In the genomic region with DNA sequence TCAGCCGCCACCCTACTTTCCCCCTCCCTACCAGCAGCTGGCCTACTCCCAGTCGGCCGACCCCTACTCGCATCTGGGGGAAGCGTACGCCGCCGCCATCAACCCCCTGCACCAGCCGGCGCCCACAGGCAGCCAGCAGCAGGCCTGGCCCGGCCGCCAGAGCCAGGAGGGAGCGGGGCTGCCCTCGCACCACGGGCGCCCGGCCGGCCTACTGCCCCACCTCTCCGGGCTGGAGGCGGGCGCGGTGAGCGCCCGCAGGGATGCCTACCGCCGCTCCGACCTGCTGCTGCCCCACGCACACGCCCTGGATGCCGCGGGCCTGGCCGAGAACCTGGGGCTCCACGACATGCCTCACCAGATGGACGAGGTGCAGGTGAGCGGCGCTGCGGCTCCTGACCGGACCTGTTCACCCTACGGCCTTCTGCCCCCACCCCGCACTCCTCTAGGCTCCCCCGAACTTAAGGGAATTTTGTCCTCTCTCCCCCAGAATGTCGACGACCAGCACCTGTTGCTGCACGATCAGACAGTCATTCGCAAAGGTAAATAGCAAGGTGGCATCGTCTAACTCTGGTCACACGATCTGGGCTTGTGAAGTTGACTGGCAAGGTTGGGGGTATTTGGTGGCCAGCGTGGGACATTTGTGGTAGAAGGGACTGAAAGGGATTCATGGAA, we compare ENCODE assay signal across 12 cellular contexts. TPM values are rescaled to one million over a fixed set of nuclear protein-coding genes. Genes with fewer than 3 reads are reported as not detected.
DNase-seq lines count a peak whose midpoint lies in the region; ATAC-seq and TF ChIP-seq lines count a peak whose summit lies in the region.
"Had no signal": no experiment of that assay in that cellular context is flagged by ENCODE, and none has a peak within 500 bp of the region (broad histone marks: within the 10 kb centered on the region; RNA-seq: fewer than 3 reads in every experiment).

No MANE protein-coding gene starts in this region.

- no peak overlapping the region for H3K4me3 ChIP-seq in HEK293 (ENCODE audit: low read depth, low read length)
- peak overlapping the region; percentile 68 for H3K4me3 ChIP-seq in iPS-18a (ENCODE audit: low read length)
- H3K4me3 ChIP-seq in smooth muscle cell, result peak overlapping the region; percentile 71
- peak overlapping the region in 21 of 59 donors; percentile 42 to 68 (median 63) for H3K4me3 ChIP-seq in dorsolateral prefrontal cortex

- H2AFZ ChIP-seq in smooth muscle cell (ENCODE audit: low read depth), result no peak overlapping the region

- H3K9me3 ChIP-seq in HEK293 (ENCODE audit: control insufficient read depth, insufficient read depth, low read depth, low read length) (no peaks in the 10 kb centered on the region), iPS-18a (ENCODE audit: control insufficient read depth, low read depth, low read length) (no peaks in the 10 kb centered on the region), smooth muscle cell (replicated peaks; ENCODE audit: low read depth) (no peaks in the 10 kb centered on the region)
- H3K9me3 ChIP-seq: body of pancreas had no signal

- H4K20me1 ChIP-seq in smooth muscle cell (ENCODE audit: low read depth), result peaks cover 17% of the 10 kb centered on the region

- no peaks in the 10 kb centered on the region for H3K36me3 Mint-ChIP-seq in brain

- H3K36me3 ChIP-seq in HEK293 (ENCODE audit: control insufficient read depth in 2 of 2, insufficient read depth in 1 of 2, low read length in 2 of 2) (peaks cover 0 to 51% of the 10 kb centered on the region in 2 experiments; a peak in 2 of 3 replicates), iPS-18a (ENCODE audit: control insufficient read depth, low read depth, low read length) (peaks cover 8% of the 10 kb centered on the region), smooth muscle cell (ENCODE audit: low read depth) (no peaks in the 10 kb centered on the region)

- no peaks in the 10 kb centered on the region for H3F3A ChIP-seq in smooth muscle cell (ENCODE audit: low read depth)

- WGBS in smooth muscle cell (ENCODE audit: low lambda C conversion rate), result 10% methylated on average over 47 of the region's 48 CpGs

- POLR2A ChIA-PET in HEK293 (lab: Yijun Ruan, JAX), result no interaction called here

- no peak for ATAC-seq in HG03460 (IDR thresholded peaks at IDR 0.05; ENCODE audit: unreplicated experiment)
- ATAC-seq: body of pancreas had no signal

- intact Hi-C loops in dorsolateral prefrontal cortex (cut with DNase I), result no loop called here

- H3K27me3 ChIP-seq in iPS-18a (ENCODE audit: control insufficient read depth, insufficient read depth, low read length) (peaks cover 88% of the 10 kb centered on the region), smooth muscle cell (ENCODE audit: low read depth) (peaks cover 84% of the 10 kb centered on the region), dorsolateral prefrontal cortex (peaks cover 10 to 100% (median 97%) of the 10 kb centered on the region in 45 donors)

- peak overlapping the region; percentile 96 for H3K4me2 ChIP-seq in smooth muscle cell

- H3K27ac ChIP-seq in HEK293 (ENCODE audit: extremely low read depth, low read depth, low read length) (no peak overlapping the region), iPS-18a (ENCODE audit: low read length) (no peak overlapping the region), smooth muscle cell (ENCODE audit: low read depth) (no peak overlapping the region), dorsolateral prefrontal cortex (no peak overlapping the region)
- H3K27ac ChIP-seq: body of pancreas had no signal

- H3K79me2 ChIP-seq in smooth muscle cell (ENCODE audit: low read depth), result no peaks in the 10 kb centered on the region

- H3K27me3 Mint-ChIP-seq in brain, result peaks cover 94% of the 10 kb centered on the region

- DNase-seq in smooth muscle cell (lab: John Stamatoyannopoulos, UW; ENCODE audit: unreplicated experiment), result no peak
- DNase-seq in NCI-H1694 (lab: John Stamatoyannopoulos, UW), result no peak
- DNase-seq in dorsolateral prefrontal cortex, result no peak
- DNase-seq: body of pancreas, DMS79 treated with DMSO at 0.1 percent for 48 hours, NCI-H187 had no signal

- TF ChIP-seq CTCF in HEK293 (tag by site-specific recombination; IDR thresholded peaks at IDR 0.05) (no peak), brain (conservative IDR thresholded peaks at IDR 0.05) (no peak), smooth muscle cell (IDR thresholded peaks at IDR 0.05; ENCODE audit: borderline replicate concordance, insufficient read depth, poor library complexity, severe bottlenecking) (no peak), dorsolateral prefrontal cortex (IDR thresholded peaks at IDR 0.05 in 54 of 56, conservative IDR thresholded peaks at IDR 0.05 in 2 of 56; ENCODE audit: low read depth in 1 of 56, partially characterized antibody in 56 of 56) (no peak)

- CTCF ChIA-PET in HEK293 (lab: Yijun Ruan, JAX), result no interaction called here

- H3K4me1 Mint-ChIP-seq in brain, result peaks cover 42% of the 10 kb centered on the region

- peaks cover 0 to 9% (median 5%) of the 10 kb centered on the region in 5 experiments for H3K9me3 Mint-ChIP-seq in brain
- H3K9me3 Mint-ChIP-seq: T-helper 2 cell treated with Interferon-gamma antibody and Interleukin-4, amounts not matched to agents 5 μg/mL and 100 μg/mL, for 36 hours had no signal

- peak overlapping the region; percentile 63 to 93 (median 75) for H3K4me3 Mint-ChIP-seq in brain
- H3K4me3 Mint-ChIP-seq: T-helper 2 cell treated with Interferon-gamma antibody and Interleukin-4, amounts not matched to agents 5 μg/mL and 100 μg/mL, for 36 hours had no signal

- H3K27ac Mint-ChIP-seq in brain, result peak overlapping the region in 3 of 5 experiments; percentile 24 to 93 (median 90)
- H3K27ac Mint-ChIP-seq: T-helper 2 cell treated with Interferon-gamma antibody and Interleukin-4, amounts not matched to agents 5 μg/mL and 100 μg/mL, for 36 hours had no signal

- H3K4me1 ChIP-seq in HEK293 (ENCODE audit: control insufficient read depth, insufficient read depth, low read length) (0 out of 2 replicates have a peak, but pooled peaks cover 2% of the 10 kb centered on the region), iPS-18a (ENCODE audit: control insufficient read depth, low read depth, low read length) (peaks cover 48% of the 10 kb centered on the region), smooth muscle cell (ENCODE audit: low read depth) (peaks cover 34% of the 10 kb centered on the region)

- H3K9ac ChIP-seq in iPS-18a (ENCODE audit: low read length) (peak overlapping the region; percentile 66), smooth muscle cell (ENCODE audit: low read depth) (no peak overlapping the region)

TF ChIP-seq in HEK293, 187 proteins besides CTCF, POLR2A, EP300 and RAD21:
- TF ChIP-seq SCRT2 (tag by site-specific recombination; IDR thresholded peaks at IDR 0.05), result peak; percentile 92
- no peak for TF ChIP-seq ZNF221 (tag by site-specific recombination; IDR thresholded peaks at IDR 0.05; ENCODE audit: borderline replicate concordance)
- TF ChIP-seq SCRT1 (tag by site-specific recombination; IDR thresholded peaks at IDR 0.05; ENCODE audit: borderline replicate concordance), result peak; percentile 54; the same call in 1 of the 2 replicates

RNA-seq across cellular contexts. Expression of gene TFAP2C, which starts 2.3 kb away (rescaled TPM):
- polyA plus RNA-seq in brain (ENCODE audit: insufficient read depth, low read depth, low replicate concordance) (4.0 TPM), smooth muscle cell (2.5 and 7.3 TPM in 2 replicates)
- total RNA-seq in smooth muscle cell (3.4 and 5.8 TPM in 2 replicates), dorsolateral prefrontal cortex (1 to 10 TPM in 44 of 120 experiments, under 1 TPM in 74, not detected in 2; 0.22 to 4.0 (median 0.87) TPM)
- total RNA-seq: HepG2 had no signal
- polyA plus RNA-seq: HepG2 had no signal
